8 cellular contexts compared by ENCODE assay signal in genomic region chrX:153925739-153926593, GRCh38. TPM values are rescaled to one million over a fixed set of nuclear protein-coding genes. Genes with fewer than 3 reads are reported as not detected.
DNase-seq lines count a peak whose midpoint lies in the region; ATAC-seq, FAIRE-seq and TF ChIP-seq lines count a peak whose summit lies in the region.

Gene ARHGAP4 (minus strand): TSS chrX:153926264. CDS start chrX:153926202, 62 bp downstream.

- H3K9ac ChIP-seq in kidney (ENCODE audit: low read length in 2 of 2): peak within 1 kb of the TSS in 1 of 2 donors; percentile 86

- POLR2A ChIA-PET in OCI-LY7 (lab: Charles Lee): interaction anchor here (0.5 to 2.4 kb wide), 11 partner anchors 8 to 556 kb away, joined by 3 to 33 read pairs (median 4); partner anchors contain the start of genes HCFC1, IDH3G, NAA10 and SSR4

- H3K4me1 ChIP-seq in OCI-LY7 (ENCODE audit: insufficient read depth, low read length, poor library complexity, severe bottlenecking) (peaks cover 44% of the 10 kb centered on the region), kidney (ENCODE audit: control insufficient read depth in 1 of 2, insufficient read depth in 1 of 2, low read depth in 1 of 2, low read length in 2 of 2) (peaks cover 7 to 22% of the 10 kb centered on the region in 2 donors)

- CTCF ChIA-PET in OCI-LY7 (lab: Charles Lee; ENCODE audit: unreplicated experiment): interaction anchor here (1.2 to 1.4 kb wide), 4 partner anchors 21 to 43 kb away, joined by 3 to 11 read pairs (median 4); no protein-coding TSS in a partner anchor

- peaks cover 30% of the 10 kb centered on the region; the same call in 1 of the 2 replicates for H3K79me2 ChIP-seq in OCI-LY7 (ENCODE audit: insufficient read depth, low read depth, low read length)

- peak within 1 kb of the TSS; percentile 100 for H3K4me2 ChIP-seq in OCI-LY7 (ENCODE audit: low read length)

- no peak within 1 kb of the TSS for H2AFZ ChIP-seq in OCI-LY7 (ENCODE audit: low read length)

- peak; percentile 15 for TF ChIP-seq POLR2A in GM18505 (IDR thresholded peaks at IDR 0.05; ENCODE audit: borderline replicate concordance, extremely low read depth, insufficient read depth, insufficient read length)

- no peaks in the 10 kb centered on the region for H3K9me2 ChIP-seq in OCI-LY7 (ENCODE audit: insufficient read depth, low read length)

- ATAC-seq in GM18505 (IDR thresholded peaks at IDR 0.05; ENCODE audit: unreplicated experiment) (no peak), GM21529 (IDR thresholded peaks at IDR 0.05; ENCODE audit: unreplicated experiment) (no peak), GM19467 (IDR thresholded peaks at IDR 0.05; ENCODE audit: unreplicated experiment) (no peak), GM21717 (IDR thresholded peaks at IDR 0.05; ENCODE audit: unreplicated experiment) (no peak)

- no peaks in the 10 kb centered on the region for H3K9me3 ChIP-seq in OCI-LY7 (ENCODE audit: low read length)
- H3K9me3 ChIP-seq in kidney (ENCODE audit: control insufficient read depth in 1 of 2, low read length in 2 of 2): no peaks in the 10 kb centered on the region

- TSS peak; percentile 98 for BruUV-seq in OCI-LY7 (replicated peaks; lab: Mats Ljungman, UMichigan)

- FAIRE-seq in kidney (lab: Jason Lieb, UNC): no peak

- H3K4me3 ChIP-seq in OCI-LY7 (ENCODE audit: low read depth, low read length, poor library complexity, severe bottlenecking) (peak within 1 kb of the TSS; percentile 99), kidney (ENCODE audit: low read length in 2 of 2) (peak within 1 kb of the TSS; percentile 56 to 71)

- 10 to 31% (median 16%) methylated on average over 35 to 53 of the region's 59 CpGs for WGBS in adipose tissue, 3 donors

- H3K27ac ChIP-seq in OCI-LY7 (ENCODE audit: low read depth, low read length, poor library complexity, severe bottlenecking) (peak within 1 kb of the TSS; percentile 100), adipose tissue (ENCODE audit: low read depth, low read length) (peak within 1 kb of the TSS; percentile 43), kidney (ENCODE audit: low read depth in 2 of 2, low read length in 2 of 2) (peak within 1 kb of the TSS; percentile 96 to 97)

- intact Hi-C loops in OCI-LY7 (cut with micrococcal nuclease; ENCODE audit: unreplicated experiment): loop anchor here (1.0 to 10.0 kb wide), 2 partner anchors 132 to 449 kb away; partner anchors contain the start of genes EMD, FLNA, IDH3G and SSR4
- intact Hi-C loops in kidney (cut with DNase I): no loop called here

- H4K20me1 ChIP-seq in OCI-LY7 (ENCODE audit: insufficient read depth, low read length): no peaks in the 10 kb centered on the region

- DNase-seq in OCI-LY7 (ENCODE audit: low spot score) (peak; percentile 62), kidney (peak; percentile 82)
- peak; percentile 46 for DNase-seq in stimulated activated CD4-positive, alpha-beta T cell treated with anti-CD3 and anti-CD28 coated beads, Interleukin-4, amount 100 ng/mL, for 1 hour

- TF ChIP-seq CTCF in OCI-LY7 (conservative IDR thresholded peaks at IDR 0.05; ENCODE audit: low read length) (no peak), kidney (IDR thresholded peaks at IDR 0.05; ENCODE audit: borderline replicate concordance, extremely low read depth, insufficient read depth) (no peak)

- peaks cover 25% of the 10 kb centered on the region for H3K36me3 ChIP-seq in OCI-LY7 (ENCODE audit: insufficient read depth, low read length)
- peaks cover 0 to 2% of the 10 kb centered on the region in 2 donors for H3K36me3 ChIP-seq in kidney (ENCODE audit: control insufficient read depth in 1 of 2, insufficient read depth in 2 of 2, low read length in 2 of 2)

RNA-seq across cellular contexts. Expression of gene ARHGAP4, which starts in this region (rescaled TPM):
- total RNA-seq in OCI-LY7 (2014; rRNA removed; shearing (Covaris generic)): 126 and 127 TPM in 2 replicates
- total RNA-seq in OCI-LY7 (2022) (119 and 128 TPM in 2 replicates), kidney (73.0 TPM)
- polyA plus RNA-seq in adipose tissue (100 to 1,000 TPM in 1 of 3 donors, 10 to 100 TPM in 1, 1 to 10 TPM in 1; 9.9 to 106 (median 43.6) TPM), kidney (ENCODE audit: insufficient read depth, low read depth, low replicate concordance) (38.3 TPM)

Comparison
In these comparisons a context has a peak if more than half of its experiments do, and no peak if none do; other contexts are left out.
1. H3K27ac ChIP-seq: peak in every context shown above with its lines; median percentile 100 in OCI-LY7; 96 in kidney; 43 in adipose tissue.